In the genomic region with DNA sequence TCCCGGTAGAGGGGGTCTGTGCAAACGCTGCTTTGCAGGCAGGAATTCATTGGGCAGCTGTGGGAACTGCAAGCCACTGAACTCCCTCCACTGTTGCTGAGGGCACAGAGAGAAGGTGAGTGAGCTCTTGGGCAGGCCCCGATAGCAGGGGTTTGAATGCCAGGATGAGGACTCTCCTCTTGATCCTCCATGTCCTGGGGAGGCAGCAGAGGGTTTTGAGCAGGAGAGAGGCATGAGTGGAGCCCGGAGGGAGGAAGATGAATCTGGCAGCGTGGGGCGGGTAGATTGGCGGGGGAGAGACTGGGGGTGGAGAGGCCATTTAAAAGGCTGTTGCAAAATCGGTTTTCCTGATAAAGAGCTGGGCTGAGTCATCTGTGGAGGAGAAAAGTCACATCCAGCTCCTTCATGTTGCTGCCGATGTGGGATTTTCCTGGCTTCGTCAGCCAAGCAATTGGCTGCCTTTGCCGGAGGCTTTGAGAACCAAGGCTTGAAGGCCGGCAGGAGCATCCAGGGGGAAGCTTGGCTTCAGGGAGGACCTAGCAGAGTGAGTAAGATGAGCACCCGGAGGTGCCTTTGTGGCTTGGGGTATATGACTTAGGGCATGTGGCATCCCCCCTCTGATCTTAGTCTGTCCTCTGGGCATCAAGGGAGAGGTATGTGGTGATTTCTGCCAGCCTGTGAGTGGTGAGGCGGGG, we compare ENCODE assay signal across 8 cellular contexts. TPM values are rescaled to one million over a fixed set of nuclear protein-coding genes. Genes with fewer than 3 reads are reported as not detected.
DNase-seq lines count a peak whose midpoint lies in the region; ATAC-seq, FAIRE-seq and TF ChIP-seq lines count a peak whose summit lies in the region.

A gene with protein sequence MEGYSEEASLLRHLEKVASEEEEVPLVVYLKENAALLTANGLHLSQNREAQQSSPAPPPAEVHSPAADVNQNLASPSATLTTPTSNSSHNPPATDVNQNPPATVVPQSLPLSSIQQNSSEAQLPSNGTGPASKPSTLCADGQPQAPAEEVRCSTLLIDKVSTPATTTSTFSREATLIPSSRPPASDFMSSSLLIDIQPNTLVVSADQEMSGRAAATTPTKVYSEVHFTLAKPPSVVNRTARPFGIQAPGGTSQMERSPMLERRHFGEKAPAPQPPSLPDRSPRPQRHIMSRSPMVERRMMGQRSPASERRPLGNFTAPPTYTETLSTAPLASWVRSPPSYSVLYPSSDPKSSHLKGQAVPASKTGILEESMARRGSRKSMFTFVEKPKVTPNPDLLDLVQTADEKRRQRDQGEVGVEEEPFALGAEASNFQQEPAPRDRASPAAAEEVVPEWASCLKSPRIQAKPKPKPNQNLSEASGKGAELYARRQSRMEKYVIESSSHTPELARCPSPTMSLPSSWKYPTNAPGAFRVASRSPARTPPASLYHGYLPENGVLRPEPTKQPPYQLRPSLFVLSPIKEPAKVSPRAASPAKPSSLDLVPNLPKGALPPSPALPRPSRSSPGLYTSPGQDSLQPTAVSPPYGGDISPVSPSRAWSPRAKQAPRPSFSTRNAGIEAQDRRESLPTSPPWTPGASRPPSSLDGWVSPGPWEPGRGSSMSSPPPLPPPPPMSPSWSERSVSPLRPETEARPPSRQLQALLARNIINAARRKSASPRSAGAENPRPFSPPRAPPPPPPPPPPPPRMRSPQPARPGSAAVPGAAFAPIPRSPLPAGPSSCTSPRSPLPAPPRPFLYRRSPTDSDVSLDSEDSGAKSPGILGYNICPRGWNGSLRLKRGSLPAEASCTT (plus strand): TSS at position 350 of the 695 bp plus-strand sequence. CDS start 7,616 bp downstream, outside the sequence.

- peaks cover 0 to 3% of the 10 kb centered on the region in 2 donors for H3K36me3 ChIP-seq in duodenal mucosa (ENCODE audit: control insufficient read depth in 1 of 2, insufficient read depth in 2 of 2, low read length in 2 of 2)
- H3K36me3 ChIP-seq in mucosa of descending colon (ENCODE audit: low read depth) = no peaks in the 10 kb centered on the region

- peak within 1 kb of the TSS; percentile 73 for H3K27ac ChIP-seq in duodenal mucosa (ENCODE audit: low read depth, low read length)

- peak within 1 kb of the TSS; percentile 18 for H3K4me3 ChIP-seq in NB4 (ENCODE audit: low read depth, low read length)
- H3K4me3 ChIP-seq in duodenal mucosa (ENCODE audit: low read depth in 1 of 2, low read length in 2 of 2) = peak within 1 kb of the TSS; percentile 34 to 49
- H3K4me3 ChIP-seq in mucosa of descending colon = no peak within 1 kb of the TSS

- H3K9ac ChIP-seq in duodenal mucosa (ENCODE audit: low read depth in 1 of 2, low read length in 2 of 2) = peak within 1 kb of the TSS; percentile 24 to 28

- no peaks in the 10 kb centered on the region for H3K27me3 ChIP-seq in duodenal mucosa (ENCODE audit: control insufficient read depth in 1 of 2, insufficient read depth in 2 of 2, low read length in 2 of 2)

- FAIRE-seq in GM12891 (lab: Jason Lieb, UNC) = no peak

- intact Hi-C loops in mucosa of descending colon (cut with DNase I, micrococcal nuclease) = no loop called here

- ATAC-seq in mucosa of descending colon = peak; percentile 34

- TF ChIP-seq CTCF in NB4 (IDR thresholded peaks at IDR 0.05; ENCODE audit: low read depth, low read length) (no peak), mucosa of descending colon (IDR thresholded peaks at IDR 0.05) (no peak)

- H3K4me1 ChIP-seq in duodenal mucosa (ENCODE audit: control insufficient read depth in 1 of 2, insufficient read depth in 2 of 2, low read length in 2 of 2) (peaks cover 66 to 76% of the 10 kb centered on the region in 2 donors), mucosa of descending colon (ENCODE audit: low read depth) (peaks cover 9% of the 10 kb centered on the region)

- TF ChIP-seq POLR2A in NB4 (IDR thresholded peaks at IDR 0.05; ENCODE audit: extremely low read depth, insufficient read length) (no peak), GM12891 (IDR thresholded peaks at IDR 0.05; ENCODE audit: low read depth, low read length) (no peak)

- DNase-seq in AG08395 (ENCODE audit: low spot score) = peak; percentile 88
- DNase-seq in NB4 (ENCODE audit: low read depth) = peak; percentile 83
- DNase-seq in mucosa of descending colon = peak in 1 of 3 donors; percentile 37
- DNase-seq in NCI-H1092 treated with DMSO at 0.1 percent for 48 hours (lab: John Stamatoyannopoulos, UW) = no peak
- DNase-seq in GM12891 (ENCODE audit: insufficient read length, low spot score) = no peak
- no peak for DNase-seq in cerebellar nuclear complex (lab: John Stamatoyannopoulos, UW)
- no peak for DNase-seq in NCI-H2196 (lab: John Stamatoyannopoulos, UW; ENCODE audit: unreplicated experiment)

- H3K9me3 ChIP-seq in duodenal mucosa (ENCODE audit: control insufficient read depth in 1 of 2, low read length in 2 of 2) (no peaks in the 10 kb centered on the region), mucosa of descending colon (no peaks in the 10 kb centered on the region)

TF ChIP-seq in GM12891, 5 proteins besides CTCF, POLR2A, EP300 and RAD21:
- TF ChIP-seq SPI1 (IDR thresholded peaks at IDR 0.05; ENCODE audit: low read depth, low read length) = no peak
- no peak for TF ChIP-seq TAF1 (IDR thresholded peaks at IDR 0.05; ENCODE audit: low read depth, low read length)
- no peak for TF ChIP-seq POU2F2 (IDR thresholded peaks at IDR 0.05; ENCODE audit: low read depth, low read length)
- TF ChIP-seq PAX5 (IDR thresholded peaks at IDR 0.05; ENCODE audit: insufficient read depth, low read length, severe bottlenecking) = no peak
- TF ChIP-seq POLR2AphosphoS5 (IDR thresholded peaks at IDR 0.05; ENCODE audit: low read depth, low read length) = no peak

RNA-seq across cellular contexts. Expression of the gene that starts here (rescaled TPM):
- 10 to 100 TPM; 62.9 to 73.6 (median 63.9) TPM for total RNA-seq in mucosa of descending colon
- 27.9 TPM for polyA plus RNA-seq in GM12891 (2012; ENCODE audit: low read depth, missing spikeins)

Comparison
In these comparisons a context has a peak if more than half of its experiments do, and no peak if none do; other contexts are left out.
1. DNase-seq: peak in AG08395 (single experiment) and NB4 (single experiment); none in NCI-H1092 treated with DMSO at 0.1 percent for 48 hours (single experiment), GM12891 (single experiment), cerebellar nuclear complex (0 of 2) and NCI-H2196 (single experiment).